ENCODE assay signal across 19 cellular contexts in the genomic region with DNA sequence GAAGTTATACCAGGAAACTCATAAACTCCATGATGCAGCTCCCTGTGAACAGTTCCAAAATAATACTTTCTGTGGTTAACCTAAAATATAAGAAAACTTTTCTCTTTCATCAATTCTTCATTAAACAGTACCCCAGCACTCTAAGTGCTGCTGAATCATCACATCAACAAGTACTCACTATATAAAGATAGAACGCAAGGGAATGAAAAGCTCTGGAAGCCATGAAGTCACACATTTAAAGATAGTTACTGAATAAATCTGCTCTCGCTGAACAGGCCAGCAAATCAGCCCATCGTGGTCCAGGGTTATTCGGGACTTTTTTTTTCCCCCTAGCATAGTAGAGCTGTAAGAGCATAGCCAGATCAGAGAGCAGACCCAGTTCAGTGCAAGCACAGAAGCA.
"Had no signal": no experiment of that assay in that cellular context is flagged by ENCODE, and none has a peak within 500 bp of the region (broad histone marks: within the 10 kb centered on the region; RNA-seq: fewer than 3 reads in every experiment).

No MANE protein-coding gene starts in this region.

- H3K9me3 ChIP-seq: gastrocnemius medialis, prostate gland, right atrium auricular region, sigmoid colon, spleen, thoracic aorta, tibial nerve, upper lobe of left lung, uterus had no signal

- H3K4me3 ChIP-seq: dorsolateral prefrontal cortex, gastrocnemius medialis, lung, prostate gland, right atrium auricular region, sigmoid colon, skin epidermis, spleen, thoracic aorta, tibial nerve, upper lobe of left lung, uterus had no signal

- H3K4me1 ChIP-seq: gastrocnemius medialis, prostate gland, right atrium auricular region, sigmoid colon, spleen, tibial nerve, upper lobe of left lung, uterus had no signal

- DNase-seq: dorsolateral prefrontal cortex; effector CD4-positive, alpha-beta T cell; gastrocnemius medialis; head of caudate nucleus; hippocampal formation; left colon; naive thymus-derived CD4-positive, alpha-beta T cell; nucleus accumbens; sigmoid colon; spleen; stimulated activated naive B cell treated with anti-CD40 and anti-IgM and Interleukin-4, amounts not matched to agents 10 μg/mL and 1 μg/mL and 100 μg/mL, for 72 hours; upper lobe of left lung; uterus had no signal

- H3K36me3 ChIP-seq: gastrocnemius medialis, prostate gland, right atrium auricular region, sigmoid colon, spleen, thoracic aorta, tibial nerve, upper lobe of left lung, uterus had no signal

- ATAC-seq: gastrocnemius medialis; left colon; naive thymus-derived CD4-positive, alpha-beta T cell; stimulated activated naive B cell treated with anti-CD40 and anti-IgM and Interleukin-4, amounts not matched to agents 10 μg/mL and 1 μg/mL and 100 μg/mL, for 72 hours had no signal

- H3K27ac ChIP-seq: dorsolateral prefrontal cortex, gastrocnemius medialis, prostate gland, right atrium auricular region, sigmoid colon, skin epidermis, spleen, thoracic aorta, tibial nerve, upper lobe of left lung, uterus had no signal

- H3K27me3 ChIP-seq: dorsolateral prefrontal cortex, gastrocnemius medialis, right atrium auricular region, sigmoid colon, spleen, tibial nerve, upper lobe of left lung, uterus had no signal
